18 cellular contexts compared by ENCODE assay signal in genomic region chr2:206873426-206873825, GRCh38.
A peak's percentile ranks its signal among the peaks of the same experiment; 100 is the strongest.
DNase-seq lines count a peak whose midpoint lies in the region; TF ChIP-seq lines count a peak whose summit lies in the region.
"Had no signal": no experiment of that assay in that cellular context is flagged by ENCODE, and none has a peak within 500 bp of the region (broad histone marks: within the 10 kb centered on the region; RNA-seq: fewer than 3 reads in every experiment).

No MANE protein-coding gene starts in this region.

- 29 to 34% methylated on average over 1 to 2 of the region's 2 CpGs for WGBS in transverse colon (ENCODE audit: low coverage in 1 of 2), 2 donors

- intact Hi-C loops in transverse colon (cut with DNase I; ENCODE audit: low total_unique reads) = no loop called here

- in situ Hi-C loops in transverse colon (cut with MboI; ENCODE audit: low pct_ligation_motif_present in 1 of 4, low pct_unique_long_range_greater_than_20kb in 1 of 4, low sequenced_read_pairs in 3 of 4) = no loop called here

- no peaks in the 10 kb centered on the region for H3K27me3 ChIP-seq in transverse colon
- H3K27me3 ChIP-seq: body of pancreas, foreskin keratinocyte, heart right ventricle, upper lobe of right lung had no signal

- H3K4me1 ChIP-seq in transverse colon = no peaks in the 10 kb centered on the region
- H3K4me1 ChIP-seq: body of pancreas, foreskin keratinocyte, heart right ventricle, upper lobe of right lung had no signal

- H3K4me3 ChIP-seq in transverse colon = no peak overlapping the region
- H3K4me3 ChIP-seq: body of pancreas, heart right ventricle, upper lobe of right lung had no signal

- no peak for TF ChIP-seq POLR2A in transverse colon (IDR thresholded peaks at IDR 0.05)

- TF ChIP-seq EP300 in transverse colon (IDR thresholded peaks at IDR 0.05; ENCODE audit: low read depth) = no peak

- H3K9me3 ChIP-seq in transverse colon = no peaks in the 10 kb centered on the region
- H3K9me3 ChIP-seq: body of pancreas, heart right ventricle, upper lobe of right lung had no signal

- H3K36me3 ChIP-seq in transverse colon = no peaks in the 10 kb centered on the region
- H3K36me3 ChIP-seq: heart right ventricle, upper lobe of right lung had no signal

- H3K27ac ChIP-seq in transverse colon = no peak overlapping the region
- H3K27ac ChIP-seq: body of pancreas, foreskin keratinocyte, heart right ventricle, upper lobe of right lung had no signal

- no peak for TF ChIP-seq CTCF in transverse colon (IDR thresholded peaks at IDR 0.05)

- DNase-seq in NCI-H146 (lab: John Stamatoyannopoulos, UW) = peak; percentile 28
- no peak for DNase-seq in NCI-H146 treated with DMSO at 0.1 percent for 48 hours (lab: John Stamatoyannopoulos, UW; ENCODE audit: unreplicated experiment)
- peak; percentile 16 for DNase-seq in M059J (ENCODE audit: low read depth)
- peak; percentile 44 for DNase-seq in NCI-H2227 treated with DMSO at 0.1 percent for 48 hours (lab: John Stamatoyannopoulos, UW)
- DNase-seq in left kidney (ENCODE audit: low read depth, low spot score) = peak; percentile 58
- DNase-seq in cortex of kidney (lab: John Stamatoyannopoulos, UW) = no peak
- DNase-seq in transverse colon = no peak
- no peak for DNase-seq in activated CD8-positive, alpha-beta memory T cell treated with anti-CD3 and anti-CD28 coated beads for 24 hours
- DNase-seq: activated CD4-positive, alpha-beta T cell treated with anti-CD3 and anti-CD28 coated beads for 36 hours; activated T-cell treated with anti-CD3 and anti-CD28 coated beads, Interleukin-2, amount 50 U/mL, for 4 hours; AML-193; body of pancreas; effector memory CD4-positive, alpha-beta T cell; foreskin keratinocyte; H7; heart right ventricle; NCI-H446; upper lobe of right lung had no signal

Comparison
In these comparisons a context has a peak if more than half of its experiments do, and no peak if none do; other contexts are left out.
1. DNase-seq: peak in NCI-H146 (single experiment), M059J (single experiment), NCI-H2227 treated with DMSO at 0.1 percent for 48 hours (single experiment) and left kidney (single experiment); none in NCI-H146 treated with DMSO at 0.1 percent for 48 hours (single experiment), cortex of kidney (single experiment), transverse colon (single experiment) and activated CD8-positive, alpha-beta memory T cell treated with anti-CD3 and anti-CD28 coated beads for 24 hours (single experiment).